8 cellular contexts compared by ENCODE assay signal in the genomic region with DNA sequence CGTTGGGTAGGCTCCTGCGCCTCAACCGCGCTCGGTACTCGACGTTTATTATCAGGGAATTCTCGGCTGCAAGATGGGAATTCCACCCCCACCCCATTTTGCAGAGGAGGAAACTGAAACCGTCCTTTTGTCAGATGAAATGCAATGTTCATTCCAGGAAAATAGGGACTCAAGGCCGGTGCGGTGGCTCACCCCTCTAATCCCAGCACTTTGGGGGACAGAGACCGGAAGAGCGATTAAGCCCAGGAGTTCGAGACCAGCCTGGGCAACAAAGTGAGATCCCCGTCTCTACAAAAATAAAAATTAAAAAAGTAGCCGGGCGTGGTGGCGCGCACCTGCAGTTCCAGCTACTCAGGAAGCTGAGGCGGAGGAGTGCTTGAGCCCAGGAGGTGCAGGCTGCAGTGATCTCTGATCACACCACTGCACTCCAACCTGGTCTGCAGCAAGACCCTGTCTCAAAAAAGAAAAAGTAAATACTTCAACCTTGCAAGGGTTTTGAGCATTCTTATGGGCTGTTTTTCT. TPM values are rescaled to one million over a fixed set of nuclear protein-coding genes. Genes with fewer than 3 reads are reported as not detected.
DNase-seq lines count a peak whose midpoint lies in the region; ATAC-seq and TF ChIP-seq lines count a peak whose summit lies in the region.

No MANE protein-coding gene starts in this region.

- H3K36me3 ChIP-seq in iPS-20b (ENCODE audit: insufficient read depth, low read depth, low read length), result peaks cover 19% of the 10 kb centered on the region

- DNase-seq in T-helper 2 cell treated with Interferon-gamma antibody and Interleukin-4, amounts not matched to agents 5 μg/mL and 100 μg/mL, for 36 hours (ENCODE audit: low spot score), result no peak
- no peak for DNase-seq in T-helper 2 cell
- DNase-seq in activated T-helper 1 cell treated with anti-CD3 and anti-CD28 coated beads, Interleukin-12 subunit alpha, Interleukin-12 subunit beta, Interleukin-2, Interleukin-4 antibody, amounts not matched to agents 30 ng/mL and 10 ng/mL and 1 ng/mL, durations not matched to agents 14 hours and 24 hours and 36 hours (ENCODE audit: low spot score), result no peak
- no peak for DNase-seq in substantia nigra (lab: John Stamatoyannopoulos, UW)
- no peak for DNase-seq in GM13977 (ENCODE audit: low spot score)
- no peak for DNase-seq in NCI-H1930 (lab: John Stamatoyannopoulos, UW)

- H3K4me3 Mint-ChIP-seq in T-helper 2 cell treated with Interferon-gamma antibody and Interleukin-4, amounts not matched to agents 5 μg/mL and 100 μg/mL, for 36 hours, result peak overlapping the region; percentile 96
- H3K4me3 Mint-ChIP-seq in activated T-helper 1 cell treated with anti-CD3 and anti-CD28 coated beads, Interleukin-12 subunit alpha, Interleukin-12 subunit beta, Interleukin-2, Interleukin-4 antibody, amounts not matched to agents 30 ng/mL and 10 ng/mL and 1 ng/mL, durations not matched to agents 14 hours and 24 hours and 36 hours, result peak overlapping the region; percentile 95

- no peaks in the 10 kb centered on the region for H3K9me3 ChIP-seq in iPS-20b (ENCODE audit: insufficient read depth, low read depth, low read length)

- H3K27me3 Mint-ChIP-seq in T-helper 2 cell treated with Interferon-gamma antibody and Interleukin-4, amounts not matched to agents 5 μg/mL and 100 μg/mL, for 36 hours (ENCODE audit: low read depth), result peaks cover 2% of the 10 kb centered on the region
- no peaks in the 10 kb centered on the region for H3K27me3 Mint-ChIP-seq in activated T-helper 1 cell treated with anti-CD3 and anti-CD28 coated beads, Interleukin-12 subunit alpha, Interleukin-12 subunit beta, Interleukin-2, Interleukin-4 antibody, amounts not matched to agents 30 ng/mL and 10 ng/mL and 1 ng/mL, durations not matched to agents 14 hours and 24 hours and 36 hours (ENCODE audit: insufficient read depth)

- H3K36me3 Mint-ChIP-seq in T-helper 2 cell treated with Interferon-gamma antibody and Interleukin-4, amounts not matched to agents 5 μg/mL and 100 μg/mL, for 36 hours (ENCODE audit: low read depth), result peaks cover 21% of the 10 kb centered on the region
- peaks cover 17% of the 10 kb centered on the region for H3K36me3 Mint-ChIP-seq in activated T-helper 1 cell treated with anti-CD3 and anti-CD28 coated beads, Interleukin-12 subunit alpha, Interleukin-12 subunit beta, Interleukin-2, Interleukin-4 antibody, amounts not matched to agents 30 ng/mL and 10 ng/mL and 1 ng/mL, durations not matched to agents 14 hours and 24 hours and 36 hours (ENCODE audit: low read depth)

- peaks cover 25% of the 10 kb centered on the region for H3K4me1 Mint-ChIP-seq in T-helper 2 cell treated with Interferon-gamma antibody and Interleukin-4, amounts not matched to agents 5 μg/mL and 100 μg/mL, for 36 hours (ENCODE audit: low read depth)
- H3K4me1 Mint-ChIP-seq in activated T-helper 1 cell treated with anti-CD3 and anti-CD28 coated beads, Interleukin-12 subunit alpha, Interleukin-12 subunit beta, Interleukin-2, Interleukin-4 antibody, amounts not matched to agents 30 ng/mL and 10 ng/mL and 1 ng/mL, durations not matched to agents 14 hours and 24 hours and 36 hours (ENCODE audit: low read depth), result peaks cover 21% of the 10 kb centered on the region

- H3K27ac ChIP-seq in iPS-20b (ENCODE audit: low read length), result no peak overlapping the region
- peak overlapping the region; percentile 93 for H3K27ac ChIP-seq in substantia nigra (ENCODE audit: low read depth, low read length, poor library complexity, severe bottlenecking)

- in situ Hi-C loops in GM13977 (cut with MboI; ENCODE audit: low pct_unique_long_range_greater_than_20kb, low sequenced_read_pairs, unreplicated experiment), result no loop called here

- peak overlapping the region; percentile 98 for H3K9ac ChIP-seq in iPS-20b (ENCODE audit: low read depth, low read length)

- TF ChIP-seq CTCF in GM13977 (IDR thresholded peaks at IDR 0.05; ENCODE audit: extremely low read depth, insufficient read depth, missing control alignments), result no peak

- H3K27ac Mint-ChIP-seq in T-helper 2 cell treated with Interferon-gamma antibody and Interleukin-4, amounts not matched to agents 5 μg/mL and 100 μg/mL, for 36 hours, result peak overlapping the region; percentile 93
- H3K27ac Mint-ChIP-seq in activated T-helper 1 cell treated with anti-CD3 and anti-CD28 coated beads, Interleukin-12 subunit alpha, Interleukin-12 subunit beta, Interleukin-2, Interleukin-4 antibody, amounts not matched to agents 30 ng/mL and 10 ng/mL and 1 ng/mL, durations not matched to agents 14 hours and 24 hours and 36 hours, result peak overlapping the region; percentile 95

- H3K9me3 Mint-ChIP-seq in T-helper 2 cell treated with Interferon-gamma antibody and Interleukin-4, amounts not matched to agents 5 μg/mL and 100 μg/mL, for 36 hours, result no peaks in the 10 kb centered on the region
- H3K9me3 Mint-ChIP-seq in activated T-helper 1 cell treated with anti-CD3 and anti-CD28 coated beads, Interleukin-12 subunit alpha, Interleukin-12 subunit beta, Interleukin-2, Interleukin-4 antibody, amounts not matched to agents 30 ng/mL and 10 ng/mL and 1 ng/mL, durations not matched to agents 14 hours and 24 hours and 36 hours, result no peaks in the 10 kb centered on the region

- no peaks in the 10 kb centered on the region for H3K27me3 ChIP-seq in iPS-20b (ENCODE audit: insufficient read depth, low read length)

- H3K4me1 ChIP-seq in iPS-20b (ENCODE audit: insufficient read depth, low read length), result no peaks in the 10 kb centered on the region; the same call in 1 of the 2 replicates

- ATAC-seq in HG03469 (IDR thresholded peaks at IDR 0.05; ENCODE audit: unreplicated experiment), result no peak

- peak overlapping the region; percentile 96 for H3K4me3 ChIP-seq in iPS-20b (ENCODE audit: low read length)

- intact Hi-C loops in activated T-helper 1 cell treated with anti-CD3 and anti-CD28 coated beads, Interleukin-12 subunit alpha, Interleukin-12 subunit beta, Interleukin-2, Interleukin-4 antibody, amounts not matched to agents 30 ng/mL and 10 ng/mL and 1 ng/mL, durations not matched to agents 14 hours and 24 hours and 36 hours (cut with micrococcal nuclease), result loop anchor here (1.0 to 5.0 kb wide), 7 partner anchors 15 to 402 kb away; a partner anchor contains a TSS

RNA-seq across cellular contexts. Expression of a gene that starts 0.7 kb away (rescaled TPM):
- total RNA-seq in activated T-helper 1 cell treated with anti-CD3 and anti-CD28 coated beads, Interleukin-12 subunit alpha, Interleukin-12 subunit beta, Interleukin-2, Interleukin-4 antibody, amounts not matched to agents 30 ng/mL and 10 ng/mL and 1 ng/mL, durations not matched to agents 14 hours and 24 hours and 36 hours, result 87.3 and 89.1 TPM in 2 replicates

RNA-seq across cellular contexts. Expression of a gene that starts 34.3 kb away (rescaled TPM):
- total RNA-seq in activated T-helper 1 cell treated with anti-CD3 and anti-CD28 coated beads, Interleukin-12 subunit alpha, Interleukin-12 subunit beta, Interleukin-2, Interleukin-4 antibody, amounts not matched to agents 30 ng/mL and 10 ng/mL and 1 ng/mL, durations not matched to agents 14 hours and 24 hours and 36 hours, result 1.5 and 1.7 TPM in 2 replicates

RNA-seq across cellular contexts. Expression of a gene that starts 45.1 kb away (rescaled TPM):
- 15.5 and 18.3 TPM in 2 replicates for total RNA-seq in activated T-helper 1 cell treated with anti-CD3 and anti-CD28 coated beads, Interleukin-12 subunit alpha, Interleukin-12 subunit beta, Interleukin-2, Interleukin-4 antibody, amounts not matched to agents 30 ng/mL and 10 ng/mL and 1 ng/mL, durations not matched to agents 14 hours and 24 hours and 36 hours
